ENCODE assay signal across 25 cellular contexts in genomic region chr1:226895644-226896043, GRCh38.
"Had no signal": no experiment of that assay in that cellular context is flagged by ENCODE, and none has a peak within 500 bp of the region (broad histone marks: within the 10 kb centered on the region; RNA-seq: fewer than 3 reads in every experiment).

No MANE protein-coding gene starts in this region.

- H3K27ac ChIP-seq: left lung, lower lobe of right lung, pancreas, right atrium auricular region, right lobe of liver, tibial nerve, uterus had no signal

- H3K36me3 ChIP-seq: uterus had no signal

- DNase-seq: hippocampal formation; kidney glomerular epithelial cell; left colon; left lung; lower lobe of right lung; mesendoderm; naive B cell; natural killer cell; pancreas; posterior cingulate gyrus; stimulated activated CD4-positive, alpha-beta T cell treated with anti-CD3 and anti-CD28 coated beads, Interleukin-1b, Interleukin-23, amount 100 ng/mL, for 48 hours; stimulated activated CD4-positive, alpha-beta T cell treated with anti-CD3 and anti-CD28 coated beads, Interleukin-2, amount 100 ng/mL, for 48 hours; stimulated activated CD4-positive, alpha-beta T cell treated with anti-CD3 and anti-CD28 coated beads, Interleukin-4, amount 100 ng/mL, for 4 hours; stimulated activated CD8-positive, alpha-beta memory T cell treated with anti-CD3 and anti-CD28 coated beads, Interleukin-4, amount 100 ng/mL, for 48 hours; stimulated activated naive CD4-positive, alpha-beta T cell treated with Interleukin-2 at 50 U/mL for 16 hours; stimulated activated naive CD8-positive, alpha-beta T cell treated with anti-CD3 and anti-CD28 coated beads, Interleukin-15, amount 100 ng/mL, for 72 hours; substantia nigra; uterus had no signal

- H3K4me1 ChIP-seq: pancreas, right lobe of liver, tibial nerve, uterus had no signal

- H3K9me3 ChIP-seq: left lung, lower lobe of right lung, pancreas, right atrium auricular region, right lobe of liver, tibial nerve, uterus had no signal

- H3K36me3 Mint-ChIP-seq: natural killer cell had no signal

- H3K4me2 ChIP-seq: smooth muscle cell had no signal

- H3K4me3 Mint-ChIP-seq: mesothelial cell of epicardium; naive B cell; natural killer cell; stimulated activated memory B cell treated with anti-CD40 and anti-IgM and Interleukin-4, amounts not matched to agents 10 μg/mL and 1 μg/mL and 100 μg/mL, for 72 hours; stimulated activated naive CD8-positive, alpha-beta T cell treated with anti-CD3 and anti-CD28 coated beads, Interleukin-15, amount 100 ng/mL, for 72 hours; type B pancreatic cell had no signal

- H3K27me3 ChIP-seq: left lung, pancreas, right atrium auricular region, right lobe of liver, tibial nerve, uterus had no signal

- H3K27me3 Mint-ChIP-seq: naive B cell; stimulated activated memory B cell treated with anti-CD40 and anti-IgM and Interleukin-4, amounts not matched to agents 10 μg/mL and 1 μg/mL and 100 μg/mL, for 72 hours; stimulated activated naive CD8-positive, alpha-beta T cell treated with anti-CD3 and anti-CD28 coated beads, Interleukin-15, amount 100 ng/mL, for 72 hours; type B pancreatic cell had no signal

- H3K9me3 Mint-ChIP-seq: mesothelial cell of epicardium; naive B cell; natural killer cell; stimulated activated memory B cell treated with anti-CD40 and anti-IgM and Interleukin-4, amounts not matched to agents 10 μg/mL and 1 μg/mL and 100 μg/mL, for 72 hours; stimulated activated naive CD8-positive, alpha-beta T cell treated with anti-CD3 and anti-CD28 coated beads, Interleukin-15, amount 100 ng/mL, for 72 hours; type B pancreatic cell had no signal

- H3K27ac Mint-ChIP-seq: mesothelial cell of epicardium; naive B cell; natural killer cell; stimulated activated memory B cell treated with anti-CD40 and anti-IgM and Interleukin-4, amounts not matched to agents 10 μg/mL and 1 μg/mL and 100 μg/mL, for 72 hours; type B pancreatic cell had no signal

- H3K4me3 ChIP-seq: left lung, lower lobe of right lung, pancreas, right atrium auricular region, right lobe of liver, smooth muscle cell, tibial nerve, uterus had no signal

- H3K4me1 Mint-ChIP-seq: mesothelial cell of epicardium; naive B cell; stimulated activated naive CD8-positive, alpha-beta T cell treated with anti-CD3 and anti-CD28 coated beads, Interleukin-15, amount 100 ng/mL, for 72 hours had no signal

- ATAC-seq: left colon; left lung; lower lobe of right lung; natural killer cell; pancreas; right lobe of liver; stimulated activated memory B cell treated with anti-CD40 and anti-IgM and Interleukin-4, amounts not matched to agents 10 μg/mL and 1 μg/mL and 100 μg/mL, for 72 hours; stimulated activated naive CD8-positive, alpha-beta T cell treated with anti-CD3 and anti-CD28 coated beads, Interleukin-15, amount 100 ng/mL, for 72 hours had no signal
